ENCODE assay signal across 17 cellular contexts in genomic region chr9:108830292-108830691, GRCh38. TPM values are rescaled to one million over a fixed set of nuclear protein-coding genes. Genes with fewer than 3 reads are reported as not detected.
DNase-seq lines count a peak whose midpoint lies in the region; ATAC-seq and TF ChIP-seq lines count a peak whose summit lies in the region.
"Had no signal": no experiment of that assay in that cellular context is flagged by ENCODE, and none has a peak within 500 bp of the region (broad histone marks: within the 10 kb centered on the region; RNA-seq: fewer than 3 reads in every experiment).

No MANE protein-coding gene starts in this region.

- H3K4me3 Mint-ChIP-seq in activated T-helper 17 cell treated with anti-CD3 and anti-CD28 coated beads, Interleukin-2, amount 50 U/mL, for 72 hours, result no peak overlapping the region

- TF ChIP-seq CTCF in GM20000 (IDR thresholded peaks at IDR 0.05; ENCODE audit: extremely low read depth, missing control alignments), result no peak

- DNase-seq in EH (ENCODE audit: low read depth) (peak; percentile 27), HT1080 (ENCODE audit: low read depth) (peak; percentile 45), fibroblast of peridontal ligament (ENCODE audit: extremely low read depth) (peak; percentile 15), GM20000 (ENCODE audit: low spot score) (no peak), UCSD-AML1 (lab: John Stamatoyannopoulos, UW; ENCODE audit: unreplicated experiment) (no peak)
- DNase-seq: ACHN, DMS53, H7, NCI-H1417 treated with DMSO at 0.1 percent for 48 hours, NCI-H1930, NCI-H526 treated with DMSO at 0.1 percent for 48 hours, PC-9 had no signal

- peaks cover 5% of the 10 kb centered on the region for H3K4me1 Mint-ChIP-seq in activated T-helper 17 cell treated with anti-CD3 and anti-CD28 coated beads, Interleukin-2, amount 50 U/mL, for 72 hours

- peaks cover 15% of the 10 kb centered on the region for H3K27me3 Mint-ChIP-seq in activated T-helper 17 cell treated with anti-CD3 and anti-CD28 coated beads, Interleukin-2, amount 50 U/mL, for 72 hours

- H3K36me3 Mint-ChIP-seq in activated T-helper 17 cell treated with anti-CD3 and anti-CD28 coated beads, Interleukin-2, amount 50 U/mL, for 72 hours (ENCODE audit: low read depth), result no peaks in the 10 kb centered on the region

- peak; percentile 51 for ATAC-seq in activated T-helper 17 cell treated with anti-CD3 and anti-CD28 coated beads, Interleukin-2, amount 50 U/mL, for 72 hours (replicated peaks)
- no peak for ATAC-seq in GM18498 (IDR thresholded peaks at IDR 0.05; ENCODE audit: unreplicated experiment)
- ATAC-seq in GM21381 (IDR thresholded peaks at IDR 0.05; ENCODE audit: unreplicated experiment), result no peak
- ATAC-seq: GM12878, Right ventricle myocardium inferior had no signal

- H3K9me3 Mint-ChIP-seq in activated T-helper 17 cell treated with anti-CD3 and anti-CD28 coated beads, Interleukin-2, amount 50 U/mL, for 72 hours, result no peaks in the 10 kb centered on the region

- H3K27ac Mint-ChIP-seq in activated T-helper 17 cell treated with anti-CD3 and anti-CD28 coated beads, Interleukin-2, amount 50 U/mL, for 72 hours, result no peak overlapping the region

RNA-seq across cellular contexts. Expression of gene ACTL7B, which starts 25.5 kb away (rescaled TPM):
- not detected in 2 replicates for total RNA-seq in HT1080 (2014; rRNA removed; shearing (Covaris generic))
- polyA plus RNA-seq in HT1080 (2015; cell fraction: cytosol; rRNA removed), result not detected in 2 replicates
- polyA plus RNA-seq in HT1080 (2015; cell fraction: nucleus; rRNA removed), result not detected in 2 replicates
- under 1 TPM; 0.11 TPM for total RNA-seq in activated T-helper 17 cell treated with anti-CD3 and anti-CD28 coated beads, Interleukin-2, amount 50 U/mL, for 72 hours
- total RNA-seq: GM12878, H7, PC-9, Right ventricle myocardium inferior had no signal
- polyA plus RNA-seq: GM12878 had no signal

RNA-seq across cellular contexts. Expression of gene ACTL7A, which starts 31.8 kb away (rescaled TPM):
- not detected in 2 replicates for total RNA-seq in HT1080 (2014; rRNA removed; shearing (Covaris generic))
- not detected in 2 replicates for polyA plus RNA-seq in HT1080 (2015; cell fraction: cytosol; rRNA removed)
- polyA plus RNA-seq in HT1080 (2015; cell fraction: nucleus; rRNA removed), result not detected in 2 replicates
- total RNA-seq in activated T-helper 17 cell treated with anti-CD3 and anti-CD28 coated beads, Interleukin-2, amount 50 U/mL, for 72 hours, result not detected
- total RNA-seq: GM12878, H7, PC-9, Right ventricle myocardium inferior had no signal
- polyA plus RNA-seq: GM12878 had no signal

Comparison
In these comparisons a context has a peak if more than half of its experiments do, and no peak if none do; other contexts are left out.
1. DNase-seq: peak in EH (single experiment), HT1080 (single experiment) and fibroblast of peridontal ligament (single experiment); none in GM20000 (single experiment) and UCSD-AML1 (single experiment).